ENCODE assay signal across 8 cellular contexts in genomic region chr11:61747389-61748285, GRCh38. TPM values are rescaled to one million over a fixed set of nuclear protein-coding genes. Genes with fewer than 3 reads are reported as not detected.
DNase-seq lines count a peak whose midpoint lies in the region; ATAC-seq, FAIRE-seq and TF ChIP-seq lines count a peak whose summit lies in the region.

No MANE protein-coding gene starts in this region.

- TF ChIP-seq POLR2A in NB4 (IDR thresholded peaks at IDR 0.05; ENCODE audit: extremely low read depth, insufficient read length) (no peak), endothelial cell of umbilical vein (IDR thresholded peaks at IDR 0.05; ENCODE audit: low read depth, low read length) (no peak)

- intact Hi-C loops in CD14-positive monocyte (cut with micrococcal nuclease): no loop called here
- intact Hi-C loops in endothelial cell of umbilical vein (cut with micrococcal nuclease): loop anchor here (1.0 to 2.0 kb wide), 3 partner anchors 29 to 361 kb away; no protein-coding TSS in a partner anchor

- H3K27me3 Mint-ChIP-seq in CD14-positive monocyte (ENCODE audit: low read depth in 3 of 3) (peaks cover 11 to 18% (median 16%) of the 10 kb centered on the region in 3 donors), memory B cell (peaks cover 14% of the 10 kb centered on the region)

- H3K4me3 Mint-ChIP-seq in CD14-positive monocyte (no peak overlapping the region), memory B cell (no peak overlapping the region)

- H3K36me3 ChIP-seq in endothelial cell of umbilical vein (ENCODE audit: control insufficient read depth in 2 of 2, extremely low read depth in 1 of 2, insufficient read depth in 2 of 2, low read length in 2 of 2): no peaks in the 10 kb centered on the region

- no peaks in the 10 kb centered on the region for H4K20me1 ChIP-seq in endothelial cell of umbilical vein (replicated peaks; ENCODE audit: control insufficient read depth, extremely low read depth, insufficient read depth, low read length)

- DNase-seq in CD14-positive monocyte (ENCODE audit: low spot score) (no peak), GM20000 (ENCODE audit: low spot score) (peak; percentile 91), NB4 (ENCODE audit: low read depth) (peak; percentile 68), endothelial cell of umbilical vein (ENCODE audit: low read depth, low spot score) (peak; percentile 52), memory B cell (ENCODE audit: low spot score in 2 of 2) (peak; percentile 46 to 57), substantia nigra (lab: John Stamatoyannopoulos, UW) (peak; percentile 43 to 90 (median 76))
- peak; percentile 31 for DNase-seq in activated CD4-positive, alpha-beta T cell treated with anti-CD3 and anti-CD28 coated beads, Interleukin-2, amount 50 U/mL, for 1 hour

- peaks cover 3 to 5% of the 10 kb centered on the region in 2 donors for H3K36me3 Mint-ChIP-seq in CD14-positive monocyte
- H3K36me3 Mint-ChIP-seq in memory B cell: peaks cover 3% of the 10 kb centered on the region

- H3K27ac Mint-ChIP-seq in CD14-positive monocyte (no peak overlapping the region), memory B cell (no peak overlapping the region)

- no peaks in the 10 kb centered on the region for H3K9me1 ChIP-seq in endothelial cell of umbilical vein (replicated peaks; ENCODE audit: control insufficient read depth, extremely low read depth, insufficient read depth, low read length)

- H3K27ac ChIP-seq in endothelial cell of umbilical vein (ENCODE audit: insufficient read depth, low read depth, low read length) (no peak overlapping the region), substantia nigra (ENCODE audit: low read depth, low read length, poor library complexity, severe bottlenecking) (peak overlapping the region; percentile 95)

- no peak overlapping the region for H3K9ac ChIP-seq in endothelial cell of umbilical vein (replicated peaks; ENCODE audit: extremely low read depth, insufficient read depth, low read length)

- CTCF ChIA-PET in endothelial cell of umbilical vein (lab: Charles Lee): interaction anchor here (0.7 to 5.4 kb wide), 25 partner anchors 9 to 365 kb away, joined by 3 to 91 read pairs (median 7); partner anchors contain the start of genes FEN1 and TMEM258

- no peak overlapping the region for H2AFZ ChIP-seq in endothelial cell of umbilical vein (ENCODE audit: low read depth, low read length)

- peak; percentile 92 for FAIRE-seq in endothelial cell of umbilical vein (lab: Jason Lieb, UNC)

- no TSS peak for BruUV-seq in endothelial cell of umbilical vein (replicated peaks; lab: Mats Ljungman, UMichigan)

- dilution Hi-C loops in endothelial cell of umbilical vein (cut with MboI; ENCODE audit: extremely low pct_ligation_motif_present, low sequenced_read_pairs): no loop called here

- peak; percentile 43 for ATAC-seq in memory B cell (ENCODE audit: low read depth)
- ATAC-seq in GM21528 (IDR thresholded peaks at IDR 0.05; ENCODE audit: low FRiP score, unreplicated experiment): no peak

- peaks cover 0 to 2% (median 0%) of the 10 kb centered on the region in 7 donors for H3K9me3 Mint-ChIP-seq in CD14-positive monocyte
- no peaks in the 10 kb centered on the region for H3K9me3 Mint-ChIP-seq in memory B cell

- TF ChIP-seq CTCF in CD14-positive monocyte (IDR thresholded peaks at IDR 0.05): peak; percentile 91
- peak; percentile 98 for TF ChIP-seq CTCF in GM20000 (IDR thresholded peaks at IDR 0.05; ENCODE audit: extremely low read depth, missing control alignments)
- peak; percentile 97 for TF ChIP-seq CTCF in NB4 (IDR thresholded peaks at IDR 0.05; ENCODE audit: low read depth, low read length)
- peak; percentile 93 to 98 for TF ChIP-seq CTCF in endothelial cell of umbilical vein (IDR thresholded peaks at IDR 0.05; ENCODE audit: extremely low read depth in 1 of 2, insufficient read depth in 1 of 2, low read depth in 1 of 2, low read length in 2 of 2)

- H3K4me3 ChIP-seq in NB4 (ENCODE audit: low read depth, low read length) (no peak overlapping the region), endothelial cell of umbilical vein (replicated peaks in 1 of 3; ENCODE audit: insufficient read depth in 1 of 3, low read depth in 1 of 3, low read length in 3 of 3) (no peak overlapping the region)

- H3K4me1 Mint-ChIP-seq in CD14-positive monocyte (peaks cover 7% of the 10 kb centered on the region), memory B cell (peaks cover 5% of the 10 kb centered on the region)

- H3K9me3 ChIP-seq in endothelial cell of umbilical vein (replicated peaks; ENCODE audit: control insufficient read depth, insufficient read depth, low read length): no peaks in the 10 kb centered on the region

- H3K4me2 ChIP-seq in endothelial cell of umbilical vein (ENCODE audit: insufficient read depth, low read length): no peak overlapping the region

- POLR2A ChIA-PET in endothelial cell of umbilical vein (lab: Charles Lee): no interaction called here

- H3K79me2 ChIP-seq in endothelial cell of umbilical vein (ENCODE audit: control insufficient read depth, insufficient read depth, low read length): no peaks in the 10 kb centered on the region

- H3K27me3 ChIP-seq in endothelial cell of umbilical vein (ENCODE audit: control insufficient read depth in 2 of 2, insufficient read depth in 2 of 2, low read length in 2 of 2): no peaks in the 10 kb centered on the region

- peaks cover under 1% of the 10 kb centered on the region for H3K4me1 ChIP-seq in endothelial cell of umbilical vein (ENCODE audit: control insufficient read depth, extremely low read depth, insufficient read depth, low read length)

TF ChIP-seq in endothelial cell of umbilical vein, 7 proteins besides CTCF, POLR2A, EP300 and RAD21:
- no peak for TF ChIP-seq MAX (IDR thresholded peaks at IDR 0.05; ENCODE audit: insufficient read depth, insufficient read length)
- TF ChIP-seq JUN (IDR thresholded peaks at IDR 0.05; ENCODE audit: borderline replicate concordance, insufficient read depth, insufficient read length, low read depth): no peak
- TF ChIP-seq MYC (IDR thresholded peaks at IDR 0.05; ENCODE audit: low read depth, low read length): no peak
- TF ChIP-seq EZH2 (IDR thresholded peaks at IDR 0.05; ENCODE audit: borderline replicate concordance, low read depth, low read length, severe bottlenecking): no peak
- TF ChIP-seq GATA2 (IDR thresholded peaks at IDR 0.05; ENCODE audit: insufficient read depth, insufficient read length, low read depth, low read length): no peak
- no peak for TF ChIP-seq FOS (IDR thresholded peaks at IDR 0.05; ENCODE audit: borderline replicate concordance, insufficient read depth, low read length)
- no peak for TF ChIP-seq POLR2AphosphoS5 (IDR thresholded peaks at IDR 0.05; ENCODE audit: insufficient read depth, low read depth, low read length)

RNA-seq across cellular contexts. Expression of gene MYRF, which starts 4.8 kb away (rescaled TPM):
- under 1 TPM in 1 of 2 donors, not detected in 1; 0.18 TPM for polyA plus RNA-seq in CD14-positive monocyte
- total RNA-seq in endothelial cell of umbilical vein: 0.82 and 1.8 TPM in 2 replicates
- 0.98 and 1.1 TPM in 2 replicates for polyA plus RNA-seq in endothelial cell of umbilical vein
- polyA plus RNA-seq in endothelial cell of umbilical vein (2011; cell fraction: cytosol; rRNA removed): 0.49 and 0.62 TPM in 2 replicates
- 1.5 and 2.2 TPM in 2 replicates for polyA plus RNA-seq in endothelial cell of umbilical vein (2011; cell fraction: nucleus; rRNA removed)
- 0.72 and 2.0 TPM in 2 replicates for polyA plus RNA-seq in endothelial cell of umbilical vein (2012)
- 1.3 and 1.5 TPM in 2 replicates for polyA minus RNA-seq in endothelial cell of umbilical vein
- 0.31 TPM for polyA minus RNA-seq in endothelial cell of umbilical vein (2011; cell fraction: cytosol; rRNA and poly(A)+ RNA removed)
- 0.63 and 1.0 TPM in 2 replicates for polyA minus RNA-seq in endothelial cell of umbilical vein (2011; cell fraction: nucleus; rRNA and poly(A)+ RNA removed)

RNA-seq across cellular contexts. Expression of gene TMEM258, which starts 44.8 kb away (rescaled TPM):
- polyA plus RNA-seq in CD14-positive monocyte (100 to 1,000 TPM; 220 to 224 TPM), endothelial cell of umbilical vein (534 and 632 TPM in 2 replicates)
- total RNA-seq in endothelial cell of umbilical vein: 139 and 140 TPM in 2 replicates
- polyA plus RNA-seq in endothelial cell of umbilical vein (2011; cell fraction: cytosol; rRNA removed): 418 and 490 TPM in 2 replicates
- polyA plus RNA-seq in endothelial cell of umbilical vein (2011; cell fraction: nucleus; rRNA removed): 98.0 and 104 TPM in 2 replicates
- polyA plus RNA-seq in endothelial cell of umbilical vein (2012): 399 and 519 TPM in 2 replicates
- polyA minus RNA-seq in endothelial cell of umbilical vein: 266 and 269 TPM in 2 replicates
- 112 TPM for polyA minus RNA-seq in endothelial cell of umbilical vein (2011; cell fraction: cytosol; rRNA and poly(A)+ RNA removed)
- 47.6 and 56.5 TPM in 2 replicates for polyA minus RNA-seq in endothelial cell of umbilical vein (2011; cell fraction: nucleus; rRNA and poly(A)+ RNA removed)

RNA-seq across cellular contexts. Expression of gene FEN1, which starts 45.1 kb away (rescaled TPM):
- polyA plus RNA-seq in CD14-positive monocyte: 1 to 10 TPM; 4.3 to 6.4 TPM
- 57.9 and 60.5 TPM in 2 replicates for total RNA-seq in endothelial cell of umbilical vein
- 22.9 and 29.3 TPM in 2 replicates for polyA plus RNA-seq in endothelial cell of umbilical vein
- polyA plus RNA-seq in endothelial cell of umbilical vein (2011; cell fraction: cytosol; rRNA removed): 38.3 and 46.5 TPM in 2 replicates
- 18.7 and 24.5 TPM in 2 replicates for polyA plus RNA-seq in endothelial cell of umbilical vein (2011; cell fraction: nucleus; rRNA removed)
- 28.8 and 51.8 TPM in 2 replicates for polyA plus RNA-seq in endothelial cell of umbilical vein (2012)
- 43.4 and 48.2 TPM in 2 replicates for polyA minus RNA-seq in endothelial cell of umbilical vein
- 96.6 TPM for polyA minus RNA-seq in endothelial cell of umbilical vein (2011; cell fraction: cytosol; rRNA and poly(A)+ RNA removed)
- 16.6 TPM in 2 replicates for polyA minus RNA-seq in endothelial cell of umbilical vein (2011; cell fraction: nucleus; rRNA and poly(A)+ RNA removed)
